8 cellular contexts compared by ENCODE assay signal in genomic region chr7:24757799-24758275, GRCh38. TPM values are rescaled to one million over a fixed set of nuclear protein-coding genes. Genes with fewer than 3 reads are reported as not detected.
DNase-seq lines count a peak whose midpoint lies in the region; ATAC-seq and TF ChIP-seq lines count a peak whose summit lies in the region.

No MANE protein-coding gene starts in this region.

- no peaks in the 10 kb centered on the region for H3K4me1 ChIP-seq in ES-I3 (ENCODE audit: insufficient read depth, low read length)
- H3K4me1 ChIP-seq in naive thymus-derived CD4-positive, alpha-beta T cell (ENCODE audit: control insufficient read depth in 2 of 2, insufficient read depth in 2 of 2, low read length in 2 of 2), result peaks cover 5 to 10% of the 10 kb centered on the region in 2 donors

- CTCF ChIA-PET in HEK293T (lab: Yijun Ruan, JAX), result no interaction called here
- CTCF ChIA-PET in RWPE1 (lab: Yijun Ruan, JAX), result interaction anchor here (0.7 to 0.9 kb wide), 2 partner anchors 222 to 336 kb away, joined by 3 to 5 read pairs; partner anchors contain the start of gene OSBPL3
- CTCF ChIA-PET in naive thymus-derived CD4-positive, alpha-beta T cell (lab: Charles Lee), result no interaction called here

- H3K4me3 Mint-ChIP-seq in naive thymus-derived CD4-positive, alpha-beta T cell, result peak overlapping the region; percentile 62 to 92 (median 72)

- H3K4me3 ChIP-seq in epithelial cell of proximal tubule (ENCODE audit: low read depth, low read length), result peak overlapping the region; percentile 72
- peak overlapping the region; percentile 30 for H3K4me3 ChIP-seq in naive thymus-derived CD4-positive, alpha-beta T cell (ENCODE audit: low read length)

- H3K36me3 Mint-ChIP-seq in naive thymus-derived CD4-positive, alpha-beta T cell, result peaks cover 0 to 3% (median 0%) of the 10 kb centered on the region in 5 donors

- H3K27ac Mint-ChIP-seq in naive thymus-derived CD4-positive, alpha-beta T cell, result no peak overlapping the region

- peak overlapping the region; percentile 97 for H3K27ac ChIP-seq in RWPE1
- H3K27ac ChIP-seq in naive thymus-derived CD4-positive, alpha-beta T cell (ENCODE audit: low read depth, low read length), result no peak overlapping the region

- POLR2A ChIA-PET in HEK293T (lab: Yijun Ruan, JAX), result interaction anchor here (1.1 kb wide), 1 partner anchor 367 kb away, joined by 4 read pairs; the partner anchor contains the start of gene CYCS
- POLR2A ChIA-PET in RWPE1 (lab: Yijun Ruan, JAX; ENCODE audit: low non-redundant PET), result no interaction called here
- POLR2A ChIA-PET in naive thymus-derived CD4-positive, alpha-beta T cell (lab: Charles Lee), result no interaction called here

- H3K36me3 ChIP-seq in ES-I3 (ENCODE audit: insufficient read depth, low read length), result no peaks in the 10 kb centered on the region
- no peaks in the 10 kb centered on the region for H3K36me3 ChIP-seq in naive thymus-derived CD4-positive, alpha-beta T cell (ENCODE audit: control insufficient read depth in 2 of 3, insufficient read depth in 3 of 3, low read length in 3 of 3)

- intact Hi-C loops in naive thymus-derived CD4-positive, alpha-beta T cell (cut with micrococcal nuclease), result loop anchor here (1.0 to 5.0 kb wide), 4 partner anchors 149 to 221 kb away; partner anchors contain the start of gene PALS2 (in 2 of the 2)

- peak overlapping the region; percentile 76 for H3K9ac ChIP-seq in ES-I3 (ENCODE audit: low read depth, low read length)

- ATAC-seq in naive thymus-derived CD4-positive, alpha-beta T cell, result peak; percentile 13

- peaks cover 3 to 7% of the 10 kb centered on the region in 2 donors for H3K27me3 ChIP-seq in naive thymus-derived CD4-positive, alpha-beta T cell (ENCODE audit: control insufficient read depth in 2 of 2, insufficient read depth in 2 of 2, low read length in 2 of 2)

- no peaks in the 10 kb centered on the region for H3K9me3 Mint-ChIP-seq in naive thymus-derived CD4-positive, alpha-beta T cell

- peaks cover 9 to 30% (median 24%) of the 10 kb centered on the region in 7 donors for H3K4me1 Mint-ChIP-seq in naive thymus-derived CD4-positive, alpha-beta T cell

- peaks cover 42 to 67% (median 53%) of the 10 kb centered on the region in 5 donors for H3K27me3 Mint-ChIP-seq in naive thymus-derived CD4-positive, alpha-beta T cell

- peak; percentile 31 for DNase-seq in HEK293T (ENCODE audit: extremely low spot score)
- peak; percentile 58 for DNase-seq in RWPE1 (ENCODE audit: low spot score)
- DNase-seq in epithelial cell of proximal tubule (ENCODE audit: low read depth), result no peak
- no peak for DNase-seq in naive thymus-derived CD4-positive, alpha-beta T cell
- no peak for DNase-seq in hippocampal formation (lab: John Stamatoyannopoulos, UW)
- no peak for DNase-seq in ureter (ENCODE audit: low spot score)
- DNase-seq in ecto neural progenitor cell (ENCODE audit: low spot score), result no peak

- no peaks in the 10 kb centered on the region for H3K9me3 ChIP-seq in ES-I3 (ENCODE audit: control insufficient read depth, insufficient read depth, low read length)
- H3K9me3 ChIP-seq in naive thymus-derived CD4-positive, alpha-beta T cell (ENCODE audit: control insufficient read depth in 2 of 3, low read length in 3 of 3), result no peaks in the 10 kb centered on the region

- TF ChIP-seq CTCF in RWPE1 (conservative IDR thresholded peaks at IDR 0.05; ENCODE audit: low read depth) (0 out of 2 replicates have a peak, but pooled peaks have one; percentile 6), epithelial cell of proximal tubule (conservative IDR thresholded peaks at IDR 0.05; ENCODE audit: low read depth, low read length) (peak; percentile 8)

TF ChIP-seq in HEK293T, 16 proteins besides CTCF, POLR2A, EP300 and RAD21:
- TF ChIP-seq FOXM1 (IDR thresholded peaks at IDR 0.05; ENCODE audit: borderline replicate concordance), result no peak
- no peak for TF ChIP-seq LEF1 (IDR thresholded peaks at IDR 0.05; ENCODE audit: borderline replicate concordance)
- TF ChIP-seq CTBP1 (IDR thresholded peaks at IDR 0.05; ENCODE audit: borderline replicate concordance), result no peak
- TF ChIP-seq FOXA1 (IDR thresholded peaks at IDR 0.05), result no peak
- TF ChIP-seq HDGF (IDR thresholded peaks at IDR 0.05; ENCODE audit: borderline replicate concordance), result no peak
- TF ChIP-seq SP1 (IDR thresholded peaks at IDR 0.05), result no peak
- no peak for TF ChIP-seq ZNF384 (IDR thresholded peaks at IDR 0.05)
- TF ChIP-seq L3MBTL2 (conservative IDR thresholded peaks at IDR 0.05), result no peak
- TF ChIP-seq TARDBP (IDR thresholded peaks at IDR 0.05), result no peak
- no peak for TF ChIP-seq PKNOX1 (IDR thresholded peaks at IDR 0.05)
- no peak for TF ChIP-seq SUZ12 (IDR thresholded peaks at IDR 0.05)
TF ChIP-seq in HEK293T: peak in this region for 0.

RNA-seq across cellular contexts. Expression of gene GSDME, which starts 0.6 kb away (rescaled TPM):
- total RNA-seq in epithelial cell of proximal tubule (42.8 and 73.6 TPM in 2 replicates), ureter (22.4 TPM)
- 1 to 10 TPM in 2 of 5 experiments, under 1 TPM in 3; 0.42 to 5.0 (median 0.92) TPM for total RNA-seq in naive thymus-derived CD4-positive, alpha-beta T cell
- polyA plus RNA-seq in naive thymus-derived CD4-positive, alpha-beta T cell, result under 1 TPM in 1 of 2 donors, not detected in 1; 0.41 TPM

Comparison
In these comparisons a context has a peak if more than half of its experiments do, and no peak if none do; other contexts are left out.
1. DNase-seq: peak in HEK293T (single experiment) and RWPE1 (single experiment); none in epithelial cell of proximal tubule (single experiment), naive thymus-derived CD4-positive, alpha-beta T cell (0 of 9), hippocampal formation (0 of 2), ureter (single experiment) and ecto neural progenitor cell (single experiment).